ENCODE assay signal across 16 cellular contexts in the genomic region with DNA sequence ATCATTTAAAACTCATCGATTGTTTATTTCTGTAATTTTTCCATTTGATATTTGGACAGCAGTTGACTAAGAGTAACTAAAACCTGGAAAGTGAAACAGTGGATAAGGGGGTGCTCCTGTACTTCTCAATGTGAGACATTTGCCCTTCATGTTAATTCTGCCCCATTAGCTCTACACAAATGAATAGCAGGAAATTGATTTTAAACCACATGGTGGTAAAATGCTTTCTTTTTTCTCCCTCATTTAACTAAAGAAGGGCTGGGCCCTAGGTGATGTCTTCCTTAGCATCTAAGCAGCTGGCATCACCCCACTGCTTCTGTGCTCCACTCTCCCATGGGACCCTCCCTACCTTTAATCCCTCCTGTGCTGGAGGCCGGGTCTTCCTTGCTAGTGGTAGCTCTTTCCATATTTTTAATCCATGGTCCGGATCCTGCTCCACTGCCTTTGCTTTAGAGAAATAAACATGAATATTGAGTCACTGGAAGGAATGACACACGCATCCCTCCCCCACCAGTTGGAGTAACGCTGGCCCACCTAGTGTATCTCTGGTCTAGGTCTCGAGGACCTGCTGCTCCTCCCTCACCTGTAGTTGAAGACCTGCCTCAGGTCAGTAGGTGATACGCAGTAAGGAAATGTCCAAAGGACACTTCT.
"Had no signal": no experiment of that assay in that cellular context is flagged by ENCODE, and none has a peak within 500 bp of the region (broad histone marks: within the 10 kb centered on the region; RNA-seq: fewer than 3 reads in every experiment).

No MANE protein-coding gene starts in this region.

- H3K27ac Mint-ChIP-seq: activated naive CD4-positive, alpha-beta T cell treated with anti-CD3 and anti-CD28 coated beads, Interleukin-2, amount 50 U/mL, for 24 hours; naive thymus-derived CD4-positive, alpha-beta T cell had no signal

- DNase-seq: activated effector memory CD4-positive, alpha-beta T cell treated with anti-CD3 and anti-CD28 coated beads, Interleukin-2, amount 50 U/mL, for 16 hours; amniotic stem cell; body of pancreas; caudate nucleus; colonic mucosa; hippocampal formation; kidney; left lung; mammary epithelial cell; mucosa of descending colon; naive thymus-derived CD4-positive, alpha-beta T cell; ovary; right lobe of liver; thyroid gland had no signal

- H3K9me3 Mint-ChIP-seq: activated naive CD4-positive, alpha-beta T cell treated with anti-CD3 and anti-CD28 coated beads, Interleukin-2, amount 50 U/mL, for 24 hours; naive thymus-derived CD4-positive, alpha-beta T cell had no signal

- H3K27me3 Mint-ChIP-seq: activated naive CD4-positive, alpha-beta T cell treated with anti-CD3 and anti-CD28 coated beads, Interleukin-2, amount 50 U/mL, for 24 hours had no signal

- H3K4me3 Mint-ChIP-seq: activated naive CD4-positive, alpha-beta T cell treated with anti-CD3 and anti-CD28 coated beads, Interleukin-2, amount 50 U/mL, for 24 hours; naive thymus-derived CD4-positive, alpha-beta T cell had no signal

- ATAC-seq: body of pancreas; esophagus mucosa; mucosa of descending colon; naive thymus-derived CD4-positive, alpha-beta T cell had no signal

- H3K36me3 Mint-ChIP-seq: activated naive CD4-positive, alpha-beta T cell treated with anti-CD3 and anti-CD28 coated beads, Interleukin-2, amount 50 U/mL, for 24 hours had no signal
